ENCODE assay signal across 1 cellular context in the genomic region with DNA sequence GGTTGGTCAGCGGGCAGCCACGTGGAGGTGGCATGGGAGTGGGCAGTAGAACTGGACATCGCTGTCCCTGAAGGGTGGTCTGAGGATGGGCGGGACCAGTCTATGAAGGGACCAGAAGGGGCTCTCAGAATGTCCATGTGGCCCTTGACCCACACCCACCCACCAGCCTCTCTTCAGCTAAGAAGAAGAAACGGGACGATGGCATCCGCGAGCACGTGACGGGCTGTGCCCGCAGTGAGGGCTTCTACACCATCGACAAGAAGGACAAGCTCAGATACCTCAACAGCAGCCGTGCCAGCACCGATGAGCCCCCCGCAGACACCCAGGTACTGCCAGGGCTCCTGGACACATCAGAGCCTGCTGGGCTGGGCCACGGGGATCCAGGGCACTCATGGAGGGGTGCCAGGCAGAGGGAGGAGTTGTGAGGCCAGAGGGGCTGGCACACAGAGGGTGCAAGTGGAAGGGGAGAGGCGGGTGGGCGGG.
TF ChIP-seq lines count a peak whose summit lies in the region.

No MANE protein-coding gene starts in this region.

TF ChIP-seq in HepG2, 621 proteins besides CTCF, POLR2A, EP300 and RAD21:
- TF ChIP-seq AGO2 (optimal IDR thresholded peaks at IDR 0.05; ENCODE audit: low read depth, low read length) (peak; percentile 94), AGO1 (IDR thresholded peaks at IDR 0.05; ENCODE audit: low read depth, low read length, poor library complexity, severe bottlenecking) (peak; percentile 55), RBFOX2 (IDR thresholded peaks at IDR 0.05; ENCODE audit: low read depth, low read length) (0 out of 2 replicates have a peak, but pooled peaks have one; percentile 21), ZFP36L2 (CRISPR knock-in tag; IDR thresholded peaks at IDR 0.05) (no peak), ARHGAP35 (CRISPR knock-in tag; IDR thresholded peaks at IDR 0.05; ENCODE audit: borderline replicate concordance) (no peak), RBM22 (optimal IDR thresholded peaks at IDR 0.05; ENCODE audit: low read length) (peak; percentile 78), POLR2G (IDR thresholded peaks at IDR 0.05; ENCODE audit: low read depth, low read length) (peak; percentile 54; the same call in 1 of the 2 replicates)
